In the genomic region with DNA sequence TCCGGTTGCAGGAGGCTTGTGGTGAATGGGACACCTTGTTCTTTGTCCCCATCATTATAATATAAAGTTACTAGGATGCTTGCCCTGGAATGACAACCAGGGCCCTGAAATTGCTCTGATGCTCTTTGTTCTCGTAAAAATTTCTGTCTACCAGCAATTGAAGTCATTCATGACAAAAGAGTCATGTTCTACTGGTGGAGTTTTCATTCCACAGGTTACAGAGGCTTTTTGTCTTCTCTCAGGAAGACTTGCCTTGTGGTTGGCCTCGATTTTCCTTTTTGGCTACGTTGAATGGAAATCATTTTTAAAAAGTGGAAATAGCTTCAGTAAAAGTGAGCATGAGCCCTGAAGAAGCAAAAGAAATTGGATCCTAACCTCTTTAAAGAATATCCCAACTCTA, we compare ENCODE assay signal across 20 cellular contexts.
DNase-seq lines count a peak whose midpoint lies in the region; TF ChIP-seq lines count a peak whose summit lies in the region.
"Had no signal": no experiment of that assay in that cellular context is flagged by ENCODE, and none has a peak within 500 bp of the region (broad histone marks: within the 10 kb centered on the region; RNA-seq: fewer than 3 reads in every experiment).

No MANE protein-coding gene starts in this region.

- H3K27me3 Mint-ChIP-seq in MCF 10A (ENCODE audit: insufficient read depth, unreplicated experiment) (no peaks in the 10 kb centered on the region), neural progenitor cell (ENCODE audit: insufficient read depth, low read depth) (peaks cover 7% of the 10 kb centered on the region)
- H3K27me3 Mint-ChIP-seq in T-helper 2 cell treated with Interferon-gamma antibody and Interleukin-4, amounts not matched to agents 5 μg/mL and 100 μg/mL, for 36 hours (ENCODE audit: low read depth): no peaks in the 10 kb centered on the region
- H3K27me3 Mint-ChIP-seq: CD4-positive, CD25-positive, alpha-beta regulatory T cell had no signal

- H3K4me3 ChIP-seq in breast epithelium (no peak overlapping the region), hepatocyte (no peak overlapping the region), neural progenitor cell (no peak overlapping the region)

- H4K20me1 ChIP-seq in hepatocyte (ENCODE audit: insufficient read depth, poor library complexity, severe bottlenecking) (no peaks in the 10 kb centered on the region), neural progenitor cell (ENCODE audit: low read depth) (no peaks in the 10 kb centered on the region)

- BruUV-seq in MCF 10A (replicated peaks; lab: Mats Ljungman, UMichigan): no TSS peak

- TF ChIP-seq POLR2A in breast epithelium (IDR thresholded peaks at IDR 0.05): no peak

- no peak overlapping the region for H3K9ac ChIP-seq in neural progenitor cell

- H3K4me1 Mint-ChIP-seq in MCF 10A (ENCODE audit: insufficient read depth, unreplicated experiment): no peaks in the 10 kb centered on the region
- peaks cover 45% of the 10 kb centered on the region for H3K4me1 Mint-ChIP-seq in neural progenitor cell
- H3K4me1 Mint-ChIP-seq in T-helper 2 cell treated with Interferon-gamma antibody and Interleukin-4, amounts not matched to agents 5 μg/mL and 100 μg/mL, for 36 hours (ENCODE audit: low read depth): peaks cover 6% of the 10 kb centered on the region

- H3K9me3 ChIP-seq in breast epithelium (no peaks in the 10 kb centered on the region), hepatocyte (ENCODE audit: low read depth) (no peaks in the 10 kb centered on the region), neural progenitor cell (ENCODE audit: low read depth) (no peaks in the 10 kb centered on the region)
- H3K9me3 ChIP-seq: BE2C had no signal

- POLR2A ChIA-PET in MCF 10A (lab: Yijun Ruan, JAX): no interaction called here
- POLR2A ChIA-PET in HEK293T (lab: Yijun Ruan, JAX): no interaction called here

- H3F3A ChIP-seq in neural progenitor cell (ENCODE audit: low read depth): peaks cover 25% of the 10 kb centered on the region

- H3K27ac Mint-ChIP-seq in MCF 10A (ENCODE audit: low read depth, unreplicated experiment): no peak overlapping the region
- peak overlapping the region; percentile 74 for H3K27ac Mint-ChIP-seq in neural progenitor cell
- H3K27ac Mint-ChIP-seq in T-helper 2 cell treated with Interferon-gamma antibody and Interleukin-4, amounts not matched to agents 5 μg/mL and 100 μg/mL, for 36 hours: no peak overlapping the region

- H3K9me2 ChIP-seq in hepatocyte (replicated peaks; ENCODE audit: insufficient read depth): no peaks in the 10 kb centered on the region

- H3K27ac ChIP-seq in breast epithelium (peak overlapping the region; percentile 71 to 73), hepatocyte (peak overlapping the region; percentile 71), neural progenitor cell (no peak overlapping the region)
- H3K27ac ChIP-seq: 22Rv1 had no signal

- H3K4me3 Mint-ChIP-seq in MCF 10A (ENCODE audit: unreplicated experiment) (no peak overlapping the region), neural progenitor cell (no peak overlapping the region)
- H3K4me3 Mint-ChIP-seq in T-helper 2 cell treated with Interferon-gamma antibody and Interleukin-4, amounts not matched to agents 5 μg/mL and 100 μg/mL, for 36 hours: no peak overlapping the region

- CTCF ChIA-PET in MCF 10A (lab: Yijun Ruan, JAX): interaction anchor here (0.6 kb wide), 1 partner anchor 13 kb away, joined by 3 read pairs; no protein-coding TSS in a partner anchor
- CTCF ChIA-PET in HEK293T (lab: Yijun Ruan, JAX): no interaction called here

- no peaks in the 10 kb centered on the region for H3K9me3 Mint-ChIP-seq in MCF 10A (ENCODE audit: unreplicated experiment)
- H3K9me3 Mint-ChIP-seq in neural progenitor cell: no peaks in the 10 kb centered on the region
- H3K9me3 Mint-ChIP-seq in T-helper 2 cell treated with Interferon-gamma antibody and Interleukin-4, amounts not matched to agents 5 μg/mL and 100 μg/mL, for 36 hours: no peaks in the 10 kb centered on the region
- H3K9me3 Mint-ChIP-seq: CD4-positive, CD25-positive, alpha-beta regulatory T cell had no signal

- H3K36me3 Mint-ChIP-seq in MCF 10A (ENCODE audit: insufficient read depth, unreplicated experiment) (peaks cover 6% of the 10 kb centered on the region), neural progenitor cell (peaks cover 13% of the 10 kb centered on the region)
- no peaks in the 10 kb centered on the region for H3K36me3 Mint-ChIP-seq in T-helper 2 cell treated with Interferon-gamma antibody and Interleukin-4, amounts not matched to agents 5 μg/mL and 100 μg/mL, for 36 hours (ENCODE audit: low read depth)

- H3K27me3 ChIP-seq in breast epithelium (no peaks in the 10 kb centered on the region), hepatocyte (no peaks in the 10 kb centered on the region), neural progenitor cell (no peaks in the 10 kb centered on the region)
- H3K27me3 ChIP-seq: BE2C had no signal

- H3K79me2 ChIP-seq in hepatocyte (no peaks in the 10 kb centered on the region), neural progenitor cell (ENCODE audit: low read depth) (no peaks in the 10 kb centered on the region)

- WGBS in hepatocyte (ENCODE audit: low lambda C conversion rate, missing lambda C conversion rate): 83% methylated on average over 4 of the region's 4 CpGs

- no peaks in the 10 kb centered on the region for H3K4me1 ChIP-seq in breast epithelium
- H3K4me1 ChIP-seq in hepatocyte (ENCODE audit: insufficient read depth): peaks cover 14% of the 10 kb centered on the region
- peaks cover 30% of the 10 kb centered on the region for H3K4me1 ChIP-seq in neural progenitor cell

- TF ChIP-seq CTCF in breast epithelium (IDR thresholded peaks at IDR 0.05) (no peak), MCF 10A (IDR thresholded peaks at IDR 0.05; ENCODE audit: unreplicated experiment) (no peak), hepatocyte (IDR thresholded peaks at IDR 0.05; ENCODE audit: poor library complexity) (no peak), neural progenitor cell (IDR thresholded peaks at IDR 0.05) (no peak)

- H3K36me3 ChIP-seq in breast epithelium (no peaks in the 10 kb centered on the region), hepatocyte (replicated peaks; ENCODE audit: insufficient read depth, low read depth) (no peaks in the 10 kb centered on the region), neural progenitor cell (no peaks in the 10 kb centered on the region)

- DNase-seq in breast epithelium (ENCODE audit: low spot score in 2 of 2) (no peak), MCF 10A (ENCODE audit: unreplicated experiment) (no peak), hepatocyte (ENCODE audit: low spot score) (no peak), neural progenitor cell (ENCODE audit: low spot score) (no peak), Kasumi-1 (lab: John Stamatoyannopoulos, UW) (no peak), SKM-1 (lab: John Stamatoyannopoulos, UW; ENCODE audit: unreplicated experiment) (no peak), HEK293T (ENCODE audit: extremely low spot score) (no peak)
- no peak for DNase-seq in T-helper 2 cell treated with Interferon-gamma antibody and Interleukin-4, amounts not matched to agents 5 μg/mL and 100 μg/mL, for 36 hours (ENCODE audit: low spot score)
- DNase-seq: DMS153, GDM1, GOT3, NCI-H1105, NCI-H1694, NCI-H510A, NCI-H774, OCI-M1, Right ventricle myocardium superior had no signal

- H3K4me2 ChIP-seq in hepatocyte (no peak overlapping the region), neural progenitor cell (peak overlapping the region; percentile 50)

- H2AFZ ChIP-seq in hepatocyte (no peak overlapping the region), neural progenitor cell (replicated peaks) (no peak overlapping the region)

- intact Hi-C loops in breast epithelium (cut with DNase I; ENCODE audit: low total_unique reads) (no loop called here), MCF 10A (cut with micrococcal nuclease) (no loop called here)

TF ChIP-seq in HEK293T, 16 proteins besides CTCF, POLR2A, EP300 and RAD21:
- TF ChIP-seq L3MBTL2 (conservative IDR thresholded peaks at IDR 0.05): no peak
- TF ChIP-seq ZNF384 (IDR thresholded peaks at IDR 0.05): no peak
- no peak for TF ChIP-seq BHLHE40 (IDR thresholded peaks at IDR 0.05; ENCODE audit: borderline replicate concordance)
- TF ChIP-seq ARNT (IDR thresholded peaks at IDR 0.05): no peak
- no peak for TF ChIP-seq CTBP1 (IDR thresholded peaks at IDR 0.05; ENCODE audit: borderline replicate concordance)
- no peak for TF ChIP-seq FOXA1 (IDR thresholded peaks at IDR 0.05)
- TF ChIP-seq FOXK2 (IDR thresholded peaks at IDR 0.05): no peak
- TF ChIP-seq TARDBP (IDR thresholded peaks at IDR 0.05): no peak
- TF ChIP-seq HDGF (IDR thresholded peaks at IDR 0.05; ENCODE audit: borderline replicate concordance): no peak
- TF ChIP-seq NFRKB (IDR thresholded peaks at IDR 0.05): no peak
- no peak for TF ChIP-seq SP1 (IDR thresholded peaks at IDR 0.05)
- TF ChIP-seq FOXM1 (IDR thresholded peaks at IDR 0.05; ENCODE audit: borderline replicate concordance): no peak
- TF ChIP-seq LEF1 (IDR thresholded peaks at IDR 0.05; ENCODE audit: borderline replicate concordance): no peak
- TF ChIP-seq ELF4 (IDR thresholded peaks at IDR 0.05): no peak
